18 cellular contexts compared by ENCODE assay signal in genomic region chr18:62741584-62741983, GRCh38. TPM values are rescaled to one million over a fixed set of nuclear protein-coding genes. Genes with fewer than 3 reads are reported as not detected.
DNase-seq lines count a peak whose midpoint lies in the region; ATAC-seq, FAIRE-seq and TF ChIP-seq lines count a peak whose summit lies in the region.
"Had no signal": no experiment of that assay in that cellular context is flagged by ENCODE, and none has a peak within 500 bp of the region (broad histone marks: within the 10 kb centered on the region; RNA-seq: fewer than 3 reads in every experiment).

No MANE protein-coding gene starts in this region.

- peaks cover 7% of the 10 kb centered on the region for H3K9me3 ChIP-seq in endodermal cell (ENCODE audit: control insufficient read depth, low read length)
- no peaks in the 10 kb centered on the region for H3K9me3 ChIP-seq in neural progenitor cell (ENCODE audit: low read depth)
- H3K9me3 ChIP-seq: SJSA1, upper lobe of left lung had no signal

- H3K9me3 Mint-ChIP-seq in stimulated activated naive CD8-positive, alpha-beta T cell treated with anti-CD3 and anti-CD28 coated beads, Interleukin-15, Interleukin-2, amounts not matched to agents 100 ng/mL and 50 ng/mL, for 24 hours: no peaks in the 10 kb centered on the region
- peaks cover 0 to 5% of the 10 kb centered on the region in 2 donors for H3K9me3 Mint-ChIP-seq in stimulated activated naive CD8-positive, alpha-beta T cell treated with anti-CD3 and anti-CD28 coated beads, Interleukin-15, amount 100 ng/mL, for 72 hours
- H3K9me3 Mint-ChIP-seq in endodermal cell (no peaks in the 10 kb centered on the region), neural progenitor cell (peaks cover 16% of the 10 kb centered on the region)
- no peaks in the 10 kb centered on the region for H3K9me3 Mint-ChIP-seq in stimulated activated effector memory CD8-positive, alpha-beta T cell treated with anti-CD3 and anti-CD28 coated beads, Interleukin-12 subunit alpha, Interleukin-12 subunit beta, amount 100 ng/mL, for 72 hours
- H3K9me3 Mint-ChIP-seq: effector memory CD8-positive, alpha-beta T cell; immature natural killer cell had no signal

- peaks cover 46% of the 10 kb centered on the region for H3K4me1 Mint-ChIP-seq in stimulated activated naive CD8-positive, alpha-beta T cell treated with anti-CD3 and anti-CD28 coated beads, Interleukin-15, Interleukin-2, amounts not matched to agents 100 ng/mL and 50 ng/mL, for 24 hours (ENCODE audit: low read depth)
- peaks cover 17% of the 10 kb centered on the region for H3K4me1 Mint-ChIP-seq in stimulated activated naive CD8-positive, alpha-beta T cell treated with anti-CD3 and anti-CD28 coated beads, Interleukin-15, amount 100 ng/mL, for 72 hours
- H3K4me1 Mint-ChIP-seq in endodermal cell: peaks cover 40% of the 10 kb centered on the region
- H3K4me1 Mint-ChIP-seq in neural progenitor cell: peaks cover 22% of the 10 kb centered on the region
- H3K4me1 Mint-ChIP-seq in stimulated activated effector memory CD8-positive, alpha-beta T cell treated with anti-CD3 and anti-CD28 coated beads, Interleukin-12 subunit alpha, Interleukin-12 subunit beta, amount 100 ng/mL, for 72 hours: peaks cover 33% of the 10 kb centered on the region

- peaks cover 4% of the 10 kb centered on the region for H3F3A ChIP-seq in neural progenitor cell (ENCODE audit: low read depth)

- H3K27me3 Mint-ChIP-seq in stimulated activated naive CD8-positive, alpha-beta T cell treated with anti-CD3 and anti-CD28 coated beads, Interleukin-15, Interleukin-2, amounts not matched to agents 100 ng/mL and 50 ng/mL, for 24 hours: no peaks in the 10 kb centered on the region
- no peaks in the 10 kb centered on the region for H3K27me3 Mint-ChIP-seq in stimulated activated naive CD8-positive, alpha-beta T cell treated with anti-CD3 and anti-CD28 coated beads, Interleukin-15, amount 100 ng/mL, for 72 hours
- H3K27me3 Mint-ChIP-seq in endodermal cell (ENCODE audit: insufficient read depth) (no peaks in the 10 kb centered on the region), neural progenitor cell (ENCODE audit: insufficient read depth, low read depth) (peaks cover 2% of the 10 kb centered on the region)
- H3K27me3 Mint-ChIP-seq: brain; effector memory CD8-positive, alpha-beta T cell had no signal

- TF ChIP-seq CTCF in endodermal cell (conservative IDR thresholded peaks at IDR 0.05) (no peak), neural progenitor cell (IDR thresholded peaks at IDR 0.05) (no peak)

- H3K4me1 ChIP-seq in endodermal cell (ENCODE audit: control insufficient read depth, insufficient read depth, low read length) (peaks cover 2% of the 10 kb centered on the region), neural progenitor cell (peaks cover 52% of the 10 kb centered on the region)

- H3K27ac ChIP-seq in endodermal cell (ENCODE audit: low read depth, low read length) (no peak overlapping the region), neural progenitor cell (peak overlapping the region; percentile 69)
- H3K27ac ChIP-seq: SJSA1 had no signal

- H3K9ac ChIP-seq in endodermal cell (ENCODE audit: extremely low read depth, low read length, poor library complexity, severe bottlenecking): no peak overlapping the region
- no peak overlapping the region for H3K9ac ChIP-seq in neural progenitor cell

- peaks cover 100% of the 10 kb centered on the region for H3K79me2 ChIP-seq in neural progenitor cell (ENCODE audit: low read depth)

- H3K27me3 ChIP-seq in endodermal cell (ENCODE audit: control insufficient read depth, insufficient read depth, low read length, poor library complexity, severe bottlenecking) (no peaks in the 10 kb centered on the region), neural progenitor cell (no peaks in the 10 kb centered on the region)
- H3K27me3 ChIP-seq: SJSA1, upper lobe of left lung had no signal

- H3K4me3 ChIP-seq in endodermal cell (ENCODE audit: low read length): no peak overlapping the region
- no peak overlapping the region for H3K4me3 ChIP-seq in neural progenitor cell
- H3K4me3 ChIP-seq: SJSA1, upper lobe of left lung had no signal

- H3K36me3 Mint-ChIP-seq in stimulated activated naive CD8-positive, alpha-beta T cell treated with anti-CD3 and anti-CD28 coated beads, Interleukin-15, Interleukin-2, amounts not matched to agents 100 ng/mL and 50 ng/mL, for 24 hours (ENCODE audit: low read depth): peaks cover 5% of the 10 kb centered on the region
- H3K36me3 Mint-ChIP-seq in endodermal cell (ENCODE audit: low read depth) (peaks cover 3% of the 10 kb centered on the region), neural progenitor cell (peaks cover 25% of the 10 kb centered on the region)
- H3K36me3 Mint-ChIP-seq in stimulated activated effector memory CD8-positive, alpha-beta T cell treated with anti-CD3 and anti-CD28 coated beads, Interleukin-12 subunit alpha, Interleukin-12 subunit beta, amount 100 ng/mL, for 72 hours: no peaks in the 10 kb centered on the region
- H3K36me3 Mint-ChIP-seq: immature natural killer cell had no signal

- ATAC-seq in stimulated activated naive CD8-positive, alpha-beta T cell treated with anti-CD3 and anti-CD28 coated beads, Interleukin-15, amount 100 ng/mL, for 72 hours: no peak
- ATAC-seq in HG03442 (IDR thresholded peaks at IDR 0.05; ENCODE audit: unreplicated experiment): no peak
- no peak for ATAC-seq in stimulated activated effector memory CD8-positive, alpha-beta T cell treated with anti-CD3 and anti-CD28 coated beads, Interleukin-12 subunit alpha, Interleukin-12 subunit beta, amount 100 ng/mL, for 72 hours
- ATAC-seq: effector memory CD8-positive, alpha-beta T cell had no signal

- peaks cover 54% of the 10 kb centered on the region for H4K20me1 ChIP-seq in neural progenitor cell (ENCODE audit: low read depth)

- no peaks in the 10 kb centered on the region for H3K36me3 ChIP-seq in endodermal cell (ENCODE audit: control insufficient read depth, insufficient read depth, low read length)
- H3K36me3 ChIP-seq in neural progenitor cell: no peaks in the 10 kb centered on the region
- H3K36me3 ChIP-seq: SJSA1, upper lobe of left lung had no signal

- H3K4me3 Mint-ChIP-seq in stimulated activated naive CD8-positive, alpha-beta T cell treated with anti-CD3 and anti-CD28 coated beads, Interleukin-15, Interleukin-2, amounts not matched to agents 100 ng/mL and 50 ng/mL, for 24 hours: no peak overlapping the region
- no peak overlapping the region for H3K4me3 Mint-ChIP-seq in stimulated activated naive CD8-positive, alpha-beta T cell treated with anti-CD3 and anti-CD28 coated beads, Interleukin-15, amount 100 ng/mL, for 72 hours
- H3K4me3 Mint-ChIP-seq in endodermal cell: no peak overlapping the region
- H3K4me3 Mint-ChIP-seq in neural progenitor cell: no peak overlapping the region
- no peak overlapping the region for H3K4me3 Mint-ChIP-seq in stimulated activated effector memory CD8-positive, alpha-beta T cell treated with anti-CD3 and anti-CD28 coated beads, Interleukin-12 subunit alpha, Interleukin-12 subunit beta, amount 100 ng/mL, for 72 hours
- H3K4me3 Mint-ChIP-seq: brain; effector memory CD8-positive, alpha-beta T cell; immature natural killer cell had no signal

- H3K4me2 ChIP-seq in neural progenitor cell: peak overlapping the region; percentile 28

- no peak for FAIRE-seq in HTR-8/SVneo (lab: Jason Lieb, UNC)
- FAIRE-seq: TTC549 had no signal

- WGBS in endodermal cell (ENCODE audit: insufficient coverage in 1 of 2, insufficient read length in 1 of 2), 2 experiments: 56 to 72% methylated on average over 3 to 4 of the region's 4 CpGs

- no peak for DNase-seq in stimulated activated naive CD8-positive, alpha-beta T cell treated with anti-CD3 and anti-CD28 coated beads, Interleukin-15, amount 100 ng/mL, for 72 hours
- DNase-seq in endodermal cell (no peak), neural progenitor cell (ENCODE audit: low spot score) (no peak), glomerular visceral epithelial cell (ENCODE audit: extremely low spot score) (no peak), HTR-8/SVneo (ENCODE audit: insufficient read length, low spot score) (no peak)
- no peak for DNase-seq in stimulated activated effector memory CD8-positive, alpha-beta T cell treated with anti-CD3 and anti-CD28 coated beads, Interleukin-12 subunit alpha, Interleukin-12 subunit beta, amount 100 ng/mL, for 72 hours (ENCODE audit: low spot score in 2 of 2)
- DNase-seq: activated gamma-delta T cell treated with Interleukin-2 at 50 U/mL for 16 hours; effector memory CD8-positive, alpha-beta T cell; immature natural killer cell; midbrain; NCI-H1417; posterior cingulate gyrus; upper lobe of left lung had no signal

- H2AFZ ChIP-seq in neural progenitor cell (replicated peaks): no peak overlapping the region

- peak overlapping the region; percentile 41 for H3K27ac Mint-ChIP-seq in stimulated activated naive CD8-positive, alpha-beta T cell treated with anti-CD3 and anti-CD28 coated beads, Interleukin-15, Interleukin-2, amounts not matched to agents 100 ng/mL and 50 ng/mL, for 24 hours
- H3K27ac Mint-ChIP-seq in stimulated activated naive CD8-positive, alpha-beta T cell treated with anti-CD3 and anti-CD28 coated beads, Interleukin-15, amount 100 ng/mL, for 72 hours: no peak overlapping the region
- H3K27ac Mint-ChIP-seq in endodermal cell (peak overlapping the region; percentile 79), neural progenitor cell (peak overlapping the region; percentile 23)
- no peak overlapping the region for H3K27ac Mint-ChIP-seq in stimulated activated effector memory CD8-positive, alpha-beta T cell treated with anti-CD3 and anti-CD28 coated beads, Interleukin-12 subunit alpha, Interleukin-12 subunit beta, amount 100 ng/mL, for 72 hours
- H3K27ac Mint-ChIP-seq: effector memory CD8-positive, alpha-beta T cell; immature natural killer cell had no signal

RNA-seq across cellular contexts. Expression of gene PHLPP1, which starts 26.2 kb away (rescaled TPM):
- total RNA-seq in endodermal cell: 10 to 100 TPM; 19.8 to 28.1 TPM
- 18.1 TPM for polyA plus RNA-seq in endodermal cell (2013, experiment 1 of 2)
- 16.0 TPM for polyA plus RNA-seq in endodermal cell (2013, experiment 2 of 2)
- total RNA-seq in neural progenitor cell (ENCODE audit: low replicate concordance): 20.8 and 23.8 TPM in 2 replicates

Comparison
In these comparisons a context has a peak if more than half of its experiments do, and no peak if none do; other contexts are left out.
1. H3K27ac Mint-ChIP-seq: peak in stimulated activated naive CD8-positive, alpha-beta T cell treated with anti-CD3 and anti-CD28 coated beads, Interleukin-15, Interleukin-2, amounts not matched to agents 100 ng/mL and 50 ng/mL, for 24 hours (single experiment), endodermal cell (single experiment) and neural progenitor cell (single experiment); none in stimulated activated naive CD8-positive, alpha-beta T cell treated with anti-CD3 and anti-CD28 coated beads, Interleukin-15, amount 100 ng/mL, for 72 hours (0 of 2) and stimulated activated effector memory CD8-positive, alpha-beta T cell treated with anti-CD3 and anti-CD28 coated beads, Interleukin-12 subunit alpha, Interleukin-12 subunit beta, amount 100 ng/mL, for 72 hours (single experiment).